Comparison of ENCODE assay signal across 21 cellular contexts in the genomic region with DNA sequence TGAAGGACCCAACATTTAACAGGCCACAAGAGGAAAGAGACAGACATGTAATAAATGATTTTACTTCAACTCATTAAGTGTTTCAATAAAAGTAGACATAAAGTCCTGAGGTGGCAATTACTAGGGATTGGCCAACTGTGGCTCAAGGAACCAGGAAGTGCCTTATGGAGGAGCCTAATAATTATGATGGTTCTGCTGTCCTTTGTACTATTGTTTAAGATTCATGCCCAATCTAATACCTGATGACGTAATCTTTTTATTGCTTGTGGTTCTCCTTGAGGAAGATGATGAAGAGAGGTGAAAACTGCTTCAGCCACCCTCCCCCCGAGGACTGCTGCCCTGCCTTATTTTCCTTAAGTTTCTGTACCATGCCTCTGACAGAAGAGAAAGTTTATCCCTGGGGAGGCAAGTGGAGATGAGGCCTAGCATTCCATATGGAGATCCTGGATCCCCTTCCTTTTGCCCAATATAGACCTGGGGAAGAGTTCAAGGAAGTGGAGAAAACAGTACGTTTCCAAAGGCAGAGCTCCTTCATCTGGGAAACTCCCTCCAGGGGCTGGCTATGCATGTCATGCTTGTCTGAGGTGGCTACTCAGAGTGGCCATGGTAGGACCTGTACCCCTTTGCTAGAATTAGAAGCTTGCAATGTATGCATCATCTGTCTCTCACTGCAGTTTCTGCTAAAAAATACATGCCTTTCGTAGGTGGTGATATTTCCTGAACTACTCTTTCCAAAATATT. TPM values are rescaled to one million over a fixed set of nuclear protein-coding genes. Genes with fewer than 3 reads are reported as not detected.
DNase-seq lines count a peak whose midpoint lies in the region; FAIRE-seq and TF ChIP-seq lines count a peak whose summit lies in the region.
"Had no signal": no experiment of that assay in that cellular context is flagged by ENCODE, and none has a peak within 500 bp of the region (broad histone marks: within the 10 kb centered on the region; RNA-seq: fewer than 3 reads in every experiment).

No MANE protein-coding gene starts in this region.

- peak overlapping the region; percentile 76 for H2AFZ ChIP-seq in mammary epithelial cell (ENCODE audit: low read depth, low read length)
- H2AFZ ChIP-seq in smooth muscle cell (ENCODE audit: low read depth) = no peak overlapping the region

- no peaks in the 10 kb centered on the region for H3K27me3 ChIP-seq in mammary epithelial cell (ENCODE audit: insufficient read depth, low read length)
- H3K27me3 ChIP-seq in breast epithelium = no peaks in the 10 kb centered on the region
- no peaks in the 10 kb centered on the region for H3K27me3 ChIP-seq in brain microvascular endothelial cell (replicated peaks)
- no peaks in the 10 kb centered on the region for H3K27me3 ChIP-seq in smooth muscle cell (ENCODE audit: low read depth)
- H3K27me3 ChIP-seq: SJCRH30 had no signal

- WGBS in mammary epithelial cell (ENCODE audit: low coverage, missing lambda C conversion rate) = 39% methylated on average over 4 of the region's 4 CpGs
- WGBS in smooth muscle cell (ENCODE audit: low lambda C conversion rate) = 56% methylated on average over 4 of the region's 4 CpGs

- H3K36me3 ChIP-seq in mammary epithelial cell (ENCODE audit: insufficient read depth, low read length) (no peaks in the 10 kb centered on the region), breast epithelium (no peaks in the 10 kb centered on the region), brain microvascular endothelial cell (replicated peaks) (no peaks in the 10 kb centered on the region), smooth muscle cell (ENCODE audit: low read depth) (no peaks in the 10 kb centered on the region)
- H3K36me3 ChIP-seq: SJCRH30 had no signal

- no TSS peak for BruUV-seq in mammary epithelial cell (replicated peaks; lab: Mats Ljungman, UMichigan)

- DNase-seq in mammary epithelial cell (peak; percentile 48), breast epithelium (ENCODE audit: low spot score in 2 of 2) (no peak), brain microvascular endothelial cell (no peak), kidney tubule cell (ENCODE audit: low spot score) (peak; percentile 50), smooth muscle cell (lab: John Stamatoyannopoulos, UW; ENCODE audit: unreplicated experiment) (no peak), dedifferentiated amniotic fluid mesenchymal stem cell (ENCODE audit: extremely low spot score) (no peak), Kasumi-1 (lab: John Stamatoyannopoulos, UW) (no peak), D721Med (ENCODE audit: insufficient read length, low spot score) (no peak)
- DNase-seq: DMS153, GDM1, H9, NCI-H1417, NCI-H187, NCI-H2227 treated with DMSO at 0.1 percent for 48 hours, NCI-H510A treated with DMSO at 0.1 percent for 48 hours, NCI-H82, OCI-M1, SJCRH30 had no signal

- H3F3A ChIP-seq in smooth muscle cell (ENCODE audit: low read depth) = no peaks in the 10 kb centered on the region

- H3K9me3 ChIP-seq in mammary epithelial cell (replicated peaks; ENCODE audit: insufficient read depth, low read length) (peaks cover 6% of the 10 kb centered on the region), breast epithelium (no peaks in the 10 kb centered on the region), smooth muscle cell (replicated peaks; ENCODE audit: low read depth) (no peaks in the 10 kb centered on the region)
- H3K9me3 ChIP-seq: SJCRH30 had no signal

- TF ChIP-seq POLR2A in breast epithelium (IDR thresholded peaks at IDR 0.05) = no peak

- H3K4me2 ChIP-seq in mammary epithelial cell (ENCODE audit: insufficient read depth, low read depth, low read length) (peak overlapping the region; percentile 58), smooth muscle cell (no peak overlapping the region)

- H3K79me2 ChIP-seq in mammary epithelial cell (ENCODE audit: insufficient read depth, low read length) (no peaks in the 10 kb centered on the region), smooth muscle cell (ENCODE audit: low read depth) (no peaks in the 10 kb centered on the region)

- H4K20me1 ChIP-seq in mammary epithelial cell (ENCODE audit: insufficient read depth, low read length) (no peaks in the 10 kb centered on the region), smooth muscle cell (ENCODE audit: low read depth) (no peaks in the 10 kb centered on the region)

- CTCF ChIA-PET in mammary epithelial cell (lab: Charles Lee; ENCODE audit: low non-redundant PET) = interaction anchor here (0.7 kb wide), 1 partner anchor 107 kb away, joined by 8 read pairs; no protein-coding TSS in a partner anchor

- dilution Hi-C loops in mammary epithelial cell (cut with HindIII; ENCODE audit: low sequenced_read_pairs) = loop anchor here (5.0 kb wide), 1 partner anchor 72 kb away; no protein-coding TSS in a partner anchor

- peak overlapping the region; percentile 81 for H3K27ac ChIP-seq in mammary epithelial cell (ENCODE audit: insufficient read depth, low read depth, low read length)
- H3K27ac ChIP-seq in breast epithelium = no peak overlapping the region
- peak overlapping the region; percentile 74 for H3K27ac ChIP-seq in brain microvascular endothelial cell
- H3K27ac ChIP-seq in smooth muscle cell (ENCODE audit: low read depth) = peak overlapping the region; percentile 58
- H3K27ac ChIP-seq: 22Rv1, HL-60 had no signal

- no peak for FAIRE-seq in D721Med (lab: Jason Lieb, UNC)

- H3K4me3 ChIP-seq in mammary epithelial cell (replicated peaks in 1 of 3; ENCODE audit: insufficient read depth in 1 of 3, low read depth in 2 of 3, low read length in 3 of 3) (no peak overlapping the region), breast epithelium (no peak overlapping the region), brain microvascular endothelial cell (ENCODE audit: low read depth, low read length) (no peak overlapping the region), smooth muscle cell (no peak overlapping the region)
- H3K4me3 ChIP-seq: SJCRH30 had no signal

- H3K9ac ChIP-seq in mammary epithelial cell (ENCODE audit: insufficient read depth, low read length) = peak overlapping the region; percentile 63
- H3K9ac ChIP-seq in smooth muscle cell (ENCODE audit: low read depth) = no peak overlapping the region

- H3K4me1 ChIP-seq in mammary epithelial cell (ENCODE audit: insufficient read depth, low read length) = peaks cover 24% of the 10 kb centered on the region
- no peaks in the 10 kb centered on the region for H3K4me1 ChIP-seq in breast epithelium
- H3K4me1 ChIP-seq in smooth muscle cell (ENCODE audit: low read depth) = peaks cover 6% of the 10 kb centered on the region

- intact Hi-C loops in mammary epithelial cell (cut with micrococcal nuclease) (loop anchor here (5.0 kb wide), 2 partner anchors 53 to 347 kb away; no protein-coding TSS in a partner anchor), breast epithelium (cut with DNase I; ENCODE audit: low total_unique reads) (no loop called here)

- TF ChIP-seq CTCF in mammary epithelial cell (conservative IDR thresholded peaks at IDR 0.05 in 1 of 2, IDR thresholded peaks at IDR 0.05 in 1 of 2; ENCODE audit: extremely low read depth in 1 of 2, insufficient read depth in 1 of 2, low read depth in 1 of 2, low read length in 2 of 2) (no peak), breast epithelium (IDR thresholded peaks at IDR 0.05) (no peak), brain microvascular endothelial cell (IDR thresholded peaks at IDR 0.05; ENCODE audit: low read depth, low read length, missing control alignments) (no peak), smooth muscle cell (IDR thresholded peaks at IDR 0.05; ENCODE audit: borderline replicate concordance, insufficient read depth, poor library complexity, severe bottlenecking) (no peak), D721Med (IDR thresholded peaks at IDR 0.05; ENCODE audit: insufficient read depth, missing control alignments) (no peak)

- in situ Hi-C loops in mammary epithelial cell (cut with MboI; ENCODE audit: low sequenced_read_pairs in 2 of 2) = no loop called here
- in situ Hi-C loops in brain microvascular endothelial cell (cut with HindIII; ENCODE audit: low pct_ligation_motif_present, low sequenced_read_pairs) = no loop called here

RNA-seq across cellular contexts. Expression of a gene that starts 56.8 kb away (rescaled TPM):
- total RNA-seq in mammary epithelial cell (1,000 to 10,000 TPM in 1 of 2 donors, 100 to 1,000 TPM in 1; 773 to 1,267 TPM), breast epithelium (100 to 1,000 TPM in 1 of 3 donors, 10 to 100 TPM in 2; 54.2 to 125 (median 87.2) TPM), smooth muscle cell (359 and 395 TPM in 2 replicates)
- polyA plus RNA-seq in mammary epithelial cell (307 TPM), smooth muscle cell (42.4 and 65.1 TPM in 2 replicates)
- polyA minus RNA-seq in mammary epithelial cell = 1,946 TPM
- polyA plus RNA-seq: CD14-positive monocyte had no signal

Comparison
In these comparisons a context has a peak if more than half of its experiments do, and no peak if none do; other contexts are left out.
1. DNase-seq: peak in mammary epithelial cell (single experiment) and kidney tubule cell (single experiment); none in breast epithelium (0 of 2), brain microvascular endothelial cell (single experiment), smooth muscle cell (single experiment), dedifferentiated amniotic fluid mesenchymal stem cell (single experiment), Kasumi-1 (0 of 2) and D721Med (single experiment).
2. H3K27ac ChIP-seq: peak in mammary epithelial cell (single experiment), brain microvascular endothelial cell (single experiment) and smooth muscle cell (single experiment); none in breast epithelium (0 of 2).